ENCODE assay signal across 8 cellular contexts in genomic region chr9:129803679-129804065, GRCh38. TPM values are rescaled to one million over a fixed set of nuclear protein-coding genes. Genes with fewer than 3 reads are reported as not detected.
A peak's percentile ranks its signal among the peaks of the same experiment; 100 is the strongest.
DNase-seq lines count a peak whose midpoint lies in the region; ATAC-seq and TF ChIP-seq lines count a peak whose summit lies in the region.

No MANE protein-coding gene starts in this region.

- ATAC-seq in mucosa of descending colon (peak; percentile 38), GM21423 (IDR thresholded peaks at IDR 0.05; ENCODE audit: unreplicated experiment) (no peak)

- H3K4me1 ChIP-seq in breast epithelium (peaks cover 0 to 4% of the 10 kb centered on the region in 2 donors), mucosa of descending colon (ENCODE audit: low read depth) (peaks cover 19% of the 10 kb centered on the region)

- H3K9me3 ChIP-seq in breast epithelium: no peaks in the 10 kb centered on the region
- H3K9me3 ChIP-seq in mucosa of descending colon: no peaks in the 10 kb centered on the region

- no peak for TF ChIP-seq POLR2A in breast epithelium (IDR thresholded peaks at IDR 0.05)

- intact Hi-C loops in breast epithelium (cut with DNase I; ENCODE audit: low total_unique reads): no loop called here
- intact Hi-C loops in mucosa of descending colon (cut with DNase I, micrococcal nuclease): no loop called here

- DNase-seq in GM12864 (ENCODE audit: low read depth): no peak
- DNase-seq in HT-29 (ENCODE audit: low spot score): peak; percentile 31
- no peak for DNase-seq in breast epithelium (ENCODE audit: low spot score in 2 of 2)
- DNase-seq in mucosa of descending colon: no peak
- no peak for DNase-seq in H4 (ENCODE audit: low spot score)
- DNase-seq in NK-92 (lab: John Stamatoyannopoulos, UW; ENCODE audit: unreplicated experiment): no peak
- DNase-seq in 8988T: no peak

- no peak for TF ChIP-seq CTCF in GM12864 (IDR thresholded peaks at IDR 0.05; ENCODE audit: low read depth, low read length, missing control alignments)
- no peak for TF ChIP-seq CTCF in breast epithelium (IDR thresholded peaks at IDR 0.05)
- TF ChIP-seq CTCF in mucosa of descending colon (IDR thresholded peaks at IDR 0.05): no peak

- H3K27me3 ChIP-seq in breast epithelium: no peaks in the 10 kb centered on the region

- H3K36me3 ChIP-seq in breast epithelium: no peaks in the 10 kb centered on the region
- H3K36me3 ChIP-seq in mucosa of descending colon (ENCODE audit: low read depth): no peaks in the 10 kb centered on the region

- peak overlapping the region; percentile 87 for H3K27ac ChIP-seq in breast epithelium

- H3K4me3 ChIP-seq in GM12864 (ENCODE audit: low read depth, low read length): peak overlapping the region; percentile 96
- H3K4me3 ChIP-seq in breast epithelium: peak overlapping the region; percentile 90 to 95 (median 92)
- peak overlapping the region; percentile 70 for H3K4me3 ChIP-seq in mucosa of descending colon

RNA-seq across cellular contexts. Expression of gene TOR1B, which starts 0.7 kb away (rescaled TPM):
- 25.0 and 27.1 TPM in 2 replicates for total RNA-seq in HT-29 (2014; rRNA removed; shearing (Covaris generic))
- 10 to 100 TPM; 22.6 to 26.7 (median 23.9) TPM for total RNA-seq in breast epithelium
- total RNA-seq in mucosa of descending colon: 10 to 100 TPM; 37.3 to 63.5 (median 49.2) TPM
- total RNA-seq in H4 (2014; rRNA removed; shearing (Covaris generic)): 45.5 and 57.7 TPM in 2 replicates

RNA-seq across cellular contexts. Expression of gene TOR1A, which starts 20.3 kb away (rescaled TPM):
- total RNA-seq in HT-29 (2014; rRNA removed; shearing (Covaris generic)): 21.3 and 25.2 TPM in 2 replicates
- total RNA-seq in breast epithelium (10 to 100 TPM; 54.4 to 60.7 (median 57.8) TPM), mucosa of descending colon (10 to 100 TPM; 30.8 to 35.8 (median 35.2) TPM)
- total RNA-seq in H4 (2014; rRNA removed; shearing (Covaris generic)): 37.1 and 73.7 TPM in 2 replicates

RNA-seq across cellular contexts. Expression of gene C9orf78, which starts 31.4 kb away (rescaled TPM):
- 27.9 and 37.8 TPM in 2 replicates for total RNA-seq in HT-29 (2014; rRNA removed; shearing (Covaris generic))
- total RNA-seq in breast epithelium (100 to 1,000 TPM in 1 of 3 donors, 10 to 100 TPM in 2; 56.7 to 189 (median 57.8) TPM), mucosa of descending colon (10 to 100 TPM; 35.1 to 47.5 (median 37.3) TPM)
- 52.7 and 58.8 TPM in 2 replicates for total RNA-seq in H4 (2014; rRNA removed; shearing (Covaris generic))

RNA-seq across cellular contexts. Expression of gene USP20, which starts 31.6 kb away (rescaled TPM):
- total RNA-seq in HT-29 (2014; rRNA removed; shearing (Covaris generic)): 12.4 and 14.8 TPM in 2 replicates
- total RNA-seq in breast epithelium: 10 to 100 TPM; 15.0 to 30.9 (median 22.3) TPM
- total RNA-seq in mucosa of descending colon: 10 to 100 TPM; 20.2 to 32.3 (median 22.9) TPM
- 2.6 and 2.8 TPM in 2 replicates for total RNA-seq in H4 (2014; rRNA removed; shearing (Covaris generic))

RNA-seq across cellular contexts. Expression of gene PTGES, which starts 50.8 kb away (rescaled TPM):
- total RNA-seq in HT-29 (2014; rRNA removed; shearing (Covaris generic)): 0.41 and 0.94 TPM in 2 replicates
- 10 to 100 TPM; 21.8 to 36.7 (median 25.3) TPM for total RNA-seq in breast epithelium
- 10 to 100 TPM in 1 of 3 donors, 1 to 10 TPM in 2; 3.4 to 10.8 (median 5.2) TPM for total RNA-seq in mucosa of descending colon
- 13.0 and 14.2 TPM in 2 replicates for total RNA-seq in H4 (2014; rRNA removed; shearing (Covaris generic))
